ENCODE assay signal across 1 cellular context in the genomic region with DNA sequence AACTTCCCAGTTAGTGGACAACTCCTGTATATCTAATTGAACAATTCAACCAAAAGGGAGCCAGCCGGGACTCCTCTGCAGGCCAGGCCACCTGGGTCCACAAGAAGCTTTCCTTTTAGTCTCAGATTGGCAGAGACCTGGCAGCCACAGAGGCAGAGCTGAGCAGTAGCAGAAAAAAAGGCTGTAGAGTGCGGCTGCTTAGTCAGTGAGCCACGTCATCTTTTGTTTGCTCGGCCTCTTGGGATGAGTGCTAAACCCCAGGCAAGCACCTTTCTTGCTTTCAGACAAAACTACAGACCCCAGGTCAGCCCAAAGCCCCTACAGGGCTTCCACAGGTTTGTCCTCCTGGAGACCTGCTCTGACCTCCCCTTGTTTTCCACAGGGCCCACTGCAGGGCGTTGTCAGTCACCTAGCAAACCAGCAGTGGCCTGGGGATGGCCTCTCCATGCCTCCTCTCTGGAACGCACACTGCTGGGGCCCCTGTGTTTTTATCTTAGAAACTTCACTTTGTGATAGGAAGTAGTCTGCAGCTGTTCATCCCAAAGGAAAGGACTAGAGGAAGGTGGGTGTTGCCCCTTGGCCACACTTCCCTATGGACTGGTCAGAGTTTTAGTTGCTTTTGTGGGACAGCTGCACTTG.
TF ChIP-seq lines count a peak whose summit lies in the region.

No MANE protein-coding gene starts in this region.

TF ChIP-seq in H1, 55 proteins besides CTCF, POLR2A, EP300 and RAD21 (continued from another document):
- TF ChIP-seq TAF7 (optimal IDR thresholded peaks at IDR 0.05; ENCODE audit: borderline replicate concordance, low read depth, low read length) (no peak), PHF8 (conservative IDR thresholded peaks at IDR 0.05; ENCODE audit: low read depth, low read length) (no peak)
TF ChIP-seq in H1: peak in this region for 0.
